Comparison of ENCODE assay signal across 18 cellular contexts in genomic region chr17:65131946-65132345, GRCh38. TPM values are rescaled to one million over a fixed set of nuclear protein-coding genes. Genes with fewer than 3 reads are reported as not detected.
A peak's percentile ranks its signal among the peaks of the same experiment; 100 is the strongest.
DNase-seq lines count a peak whose midpoint lies in the region; TF ChIP-seq lines count a peak whose summit lies in the region.
"Had no signal": no experiment of that assay in that cellular context is flagged by ENCODE, and none has a peak within 500 bp of the region (broad histone marks: within the 10 kb centered on the region; RNA-seq: fewer than 3 reads in every experiment).

No MANE protein-coding gene starts in this region.

- H3K36me3 ChIP-seq in Caco-2 (ENCODE audit: control insufficient read depth, insufficient read depth, low read length) (no peaks in the 10 kb centered on the region), tibial artery (no peaks in the 10 kb centered on the region)
- H3K36me3 ChIP-seq: heart left ventricle, uterus had no signal

- peak; percentile 21 to 46 for DNase-seq in Caco-2
- peak; percentile 90 for DNase-seq in M059J (ENCODE audit: low read depth)
- DNase-seq in chondrocyte (ENCODE audit: low spot score): no peak
- DNase-seq in non-pigmented ciliary epithelial cell (ENCODE audit: low read depth): peak; percentile 60
- no peak for DNase-seq in NCI-H2029 treated with DMSO at 0.1 percent for 48 hours (lab: John Stamatoyannopoulos, UW)
- no peak for DNase-seq in tibial artery
- DNase-seq in GM20000 (ENCODE audit: low spot score): no peak
- no peak for DNase-seq in DMS153 (lab: John Stamatoyannopoulos, UW)
- DNase-seq: activated CD4-positive, alpha-beta T cell treated with anti-CD3 and anti-CD28 coated beads, Interleukin-2, amount 50 U/mL, for 4 hours; CD8-positive, alpha-beta T cell; effector CD8-positive, alpha-beta T cell; heart left ventricle; NCI-H1092 treated with DMSO at 0.1 percent for 48 hours; right cardiac atrium; stimulated activated CD4-positive, alpha-beta T cell treated with anti-CD3 and anti-CD28 coated beads, Interleukin-4, amount 100 ng/mL, for 4 hours; stimulated activated naive B cell treated with anti-CD40 and anti-IgM and Interleukin-4, amounts not matched to agents 10 μg/mL and 1 μg/mL and 100 μg/mL, for 72 hours; uterus had no signal

- H3K27ac Mint-ChIP-seq in Caco-2 (ENCODE audit: unreplicated experiment): no peak overlapping the region
- H3K27ac Mint-ChIP-seq in chondrocyte (ENCODE audit: unreplicated experiment): peak overlapping the region; percentile 27
- H3K27ac Mint-ChIP-seq: CD8-positive, alpha-beta T cell; nephron; stimulated activated naive B cell treated with anti-CD40 and anti-IgM and Interleukin-4, amounts not matched to agents 10 μg/mL and 1 μg/mL and 100 μg/mL, for 72 hours had no signal

- POLR2A ChIA-PET in Caco-2 (lab: Charles Lee): no interaction called here

- CTCF ChIA-PET in Caco-2 (lab: Charles Lee): no interaction called here

- no peak overlapping the region for H3K4me3 ChIP-seq in Caco-2 (ENCODE audit: low read depth, low read length)
- no peak overlapping the region for H3K4me3 ChIP-seq in tibial artery
- H3K4me3 ChIP-seq: heart left ventricle, uterus had no signal

- no peak overlapping the region for H3K27ac ChIP-seq in tibial artery
- H3K27ac ChIP-seq: heart left ventricle, uterus had no signal

- H3K27me3 ChIP-seq in Caco-2 (replicated peaks; ENCODE audit: control insufficient read depth, insufficient read depth, low read length) (no peaks in the 10 kb centered on the region), tibial artery (peaks cover 0 to 5% of the 10 kb centered on the region in 2 donors)
- H3K27me3 ChIP-seq: uterus had no signal

- H3K27me3 Mint-ChIP-seq in Caco-2 (ENCODE audit: insufficient read depth, unreplicated experiment) (peaks cover 19% of the 10 kb centered on the region), chondrocyte (ENCODE audit: low read depth) (peaks cover 5% of the 10 kb centered on the region)

- no peaks in the 10 kb centered on the region for H3K4me1 Mint-ChIP-seq in Caco-2 (ENCODE audit: low read depth, unreplicated experiment)
- H3K4me1 Mint-ChIP-seq in chondrocyte (ENCODE audit: low read depth): peaks cover 3% of the 10 kb centered on the region
- H3K4me1 Mint-ChIP-seq: nephron had no signal

- intact Hi-C loops in Caco-2 (cut with micrococcal nuclease; ENCODE audit: unreplicated experiment) (no loop called here), tibial artery (cut with DNase I; ENCODE audit: low total_unique reads) (no loop called here)

- TF ChIP-seq CTCF in Caco-2 (IDR thresholded peaks at IDR 0.05; ENCODE audit: insufficient read depth in 1 of 2, low read depth in 1 of 2, low read length in 1 of 2, severe bottlenecking in 1 of 2, unreplicated experiment in 1 of 2): no peak
- no peak for TF ChIP-seq CTCF in chondrocyte (IDR thresholded peaks at IDR 0.05)
- TF ChIP-seq CTCF in tibial artery (IDR thresholded peaks at IDR 0.05): no peak
- no peak for TF ChIP-seq CTCF in GM20000 (IDR thresholded peaks at IDR 0.05; ENCODE audit: extremely low read depth, missing control alignments)

- H3K4me1 ChIP-seq in Caco-2 (no peaks in the 10 kb centered on the region), tibial artery (no peaks in the 10 kb centered on the region)
- H3K4me1 ChIP-seq: uterus had no signal

- H3K4me3 Mint-ChIP-seq in Caco-2 (ENCODE audit: unreplicated experiment): no peak overlapping the region
- H3K4me3 Mint-ChIP-seq in chondrocyte (ENCODE audit: unreplicated experiment): no peak overlapping the region
- H3K4me3 Mint-ChIP-seq: CD8-positive, alpha-beta T cell; nephron; stimulated activated naive B cell treated with anti-CD40 and anti-IgM and Interleukin-4, amounts not matched to agents 10 μg/mL and 1 μg/mL and 100 μg/mL, for 72 hours had no signal

- no peaks in the 10 kb centered on the region for H3K36me3 Mint-ChIP-seq in Caco-2 (ENCODE audit: insufficient read depth, unreplicated experiment)
- no peaks in the 10 kb centered on the region for H3K36me3 Mint-ChIP-seq in chondrocyte (ENCODE audit: low read depth)
- H3K36me3 Mint-ChIP-seq: CD8-positive, alpha-beta T cell; stimulated activated naive B cell treated with anti-CD40 and anti-IgM and Interleukin-4, amounts not matched to agents 10 μg/mL and 1 μg/mL and 100 μg/mL, for 72 hours had no signal

- BruUV-seq in Caco-2 (replicated peaks; lab: Mats Ljungman, UMichigan): no TSS peak

- H3K9me3 Mint-ChIP-seq in Caco-2 (ENCODE audit: unreplicated experiment): no peaks in the 10 kb centered on the region
- no peaks in the 10 kb centered on the region for H3K9me3 Mint-ChIP-seq in chondrocyte (ENCODE audit: low read depth)
- H3K9me3 Mint-ChIP-seq: CD8-positive, alpha-beta T cell had no signal

- H3K9me3 ChIP-seq in Caco-2: no peaks in the 10 kb centered on the region
- no peaks in the 10 kb centered on the region for H3K9me3 ChIP-seq in tibial artery
- H3K9me3 ChIP-seq: heart left ventricle, uterus had no signal

RNA-seq across cellular contexts. Expression of gene RGS9, which starts 5.2 kb away (rescaled TPM):
- 5.5 and 6.3 TPM in 2 replicates for total RNA-seq in Caco-2 (2022)
- 5.4 and 6.0 TPM in 2 replicates for total RNA-seq in M059J (2014; rRNA removed; shearing (Covaris generic))
- total RNA-seq in chondrocyte: 9.6 to 14.9 TPM (median 12.2 TPM) in 3 replicates

Comparison
In these comparisons a context has a peak if more than half of its experiments do, and no peak if none do; other contexts are left out.
1. DNase-seq: peak in Caco-2 (2 of 2), M059J (single experiment) and non-pigmented ciliary epithelial cell (single experiment); none in chondrocyte (single experiment), NCI-H2029 treated with DMSO at 0.1 percent for 48 hours (single experiment), tibial artery (0 of 2), GM20000 (single experiment) and DMS153 (single experiment).